Comparison of ENCODE assay signal across 27 cellular contexts in genomic region chr1:57229076-57229475, GRCh38.
"Had no signal": no experiment of that assay in that cellular context is flagged by ENCODE, and none has a peak within 500 bp of the region (broad histone marks: within the 10 kb centered on the region; RNA-seq: fewer than 3 reads in every experiment).

No MANE protein-coding gene starts in this region.

- H3K36me3 ChIP-seq: brain microvascular endothelial cell had no signal

- H3K27ac ChIP-seq: brain microvascular endothelial cell, VCaP had no signal

- H3K27me3 ChIP-seq: brain microvascular endothelial cell had no signal

- DNase-seq: activated B cell treated with CpG ODN at 0.5 μM for 24 hours; activated CD4-positive, alpha-beta memory T cell treated with anti-CD3 and anti-CD28 coated beads for 36 hours; activated CD4-positive, alpha-beta T cell treated with anti-CD3 and anti-CD28 coated beads for 4 hours; activated CD4-positive, alpha-beta T cell treated with anti-CD3 and anti-CD28 coated beads, Interleukin-2, amount 50 U/mL, for 1 hour; activated CD4-positive, CD25-positive, alpha-beta regulatory T cell treated with anti-CD3 and anti-CD28 coated beads, Interleukin-2, amount 50 U/mL, for 72 hours; activated CD8-positive, alpha-beta memory T cell treated with anti-CD3 and anti-CD28 coated beads, Interleukin-2, amount 50 U/mL, for 48 hours; activated effector memory CD4-positive, alpha-beta T cell treated with Interleukin-2 at 50 U/mL for 16 hours; activated naive CD4-positive, alpha-beta T cell treated with anti-CD3 and anti-CD28 coated beads, Interleukin-2, amount 50 U/mL, for 16 hours; activated naive CD8-positive, alpha-beta T cell treated with anti-CD3 and anti-CD28 coated beads for 36 hours; activated T-cell treated with anti-CD3 and anti-CD28 coated beads, Interleukin-2, amount 50 U/mL, for 48 hours; amniotic stem cell; aorta; brain microvascular endothelial cell; central memory CD4-positive, alpha-beta T cell; NCI-H1105; NCI-H1417 treated with DMSO at 0.1 percent for 48 hours; NCI-H187 treated with DMSO at 0.1 percent for 48 hours; NCI-H2081; NCI-H510A; NCI-H526; NCI-H748 treated with DMSO at 0.1 percent for 48 hours; Right ventricle myocardium superior; SW 1271; T-helper 1 cell; T-helper 2 cell; T-helper 9 cell had no signal
